ENCODE assay signal across 19 cellular contexts in genomic region chr19:23509686-23510450, GRCh38.
DNase-seq lines count a peak whose midpoint lies in the region; ATAC-seq, FAIRE-seq and TF ChIP-seq lines count a peak whose summit lies in the region.
"Had no signal": no experiment of that assay in that cellular context is flagged by ENCODE, and none has a peak within 500 bp of the region (broad histone marks: within the 10 kb centered on the region; RNA-seq: fewer than 3 reads in every experiment).

No MANE protein-coding gene starts in this region.

- H3K4me3 ChIP-seq in RWPE2 (ENCODE audit: severe bottlenecking) (no peak overlapping the region), gastroesophageal sphincter (no peak overlapping the region)
- H3K4me3 ChIP-seq: GM23338 had no signal

- DNase-seq in EL (peak; percentile 75), HTR-8/SVneo (ENCODE audit: insufficient read length, low spot score) (peak; percentile 41), RWPE2 (ENCODE audit: low spot score) (peak; percentile 85), kidney tubule cell (ENCODE audit: low spot score) (peak; percentile 75), NK-92 (lab: John Stamatoyannopoulos, UW; ENCODE audit: unreplicated experiment) (no peak), GM03348 (ENCODE audit: low spot score) (no peak)
- DNase-seq: CD8-positive, alpha-beta T cell; DMS79 treated with DMSO at 0.1 percent for 48 hours; GF-D8; IMR-90; Karpas-422; NCI-H1105 treated with DMSO at 0.1 percent for 48 hours; NCI-H1694 treated with DMSO at 0.1 percent for 48 hours; NCI-H2171 treated with DMSO at 0.1 percent for 48 hours; NCI-H748 treated with DMSO at 0.1 percent for 48 hours; SHP77 had no signal

- peak; percentile 91 for ATAC-seq in RWPE2 (ENCODE audit: low read depth)
- ATAC-seq in gastroesophageal sphincter = no peak
- ATAC-seq: CD8-positive, alpha-beta T cell; GM23338 had no signal

- 60 to 80% methylated on average over 2 to 3 of the region's 3 CpGs for WGBS in gastroesophageal sphincter (ENCODE audit: low coverage in 1 of 2), 2 donors

- H3K9me3 ChIP-seq in RWPE2 (ENCODE audit: severe bottlenecking) (no peaks in the 10 kb centered on the region), gastroesophageal sphincter (no peaks in the 10 kb centered on the region)

- no peak for TF ChIP-seq EP300 in gastroesophageal sphincter (IDR thresholded peaks at IDR 0.05)

- H3K4me1 ChIP-seq in RWPE2 (ENCODE audit: insufficient read depth, poor library complexity, severe bottlenecking) = peaks cover 16% of the 10 kb centered on the region
- no peaks in the 10 kb centered on the region for H3K4me1 ChIP-seq in gastroesophageal sphincter

- H3K27me3 ChIP-seq in RWPE2 (ENCODE audit: insufficient read depth, poor library complexity, severe bottlenecking) (no peaks in the 10 kb centered on the region), gastroesophageal sphincter (no peaks in the 10 kb centered on the region)

- no peak for FAIRE-seq in HTR-8/SVneo (lab: Jason Lieb, UNC)
- FAIRE-seq: GM12892 had no signal

- H3K27ac ChIP-seq in RWPE2 (ENCODE audit: poor library complexity, severe bottlenecking) = peak overlapping the region; percentile 62
- no peak overlapping the region for H3K27ac ChIP-seq in gastroesophageal sphincter

- TF ChIP-seq POLR2A in gastroesophageal sphincter (IDR thresholded peaks at IDR 0.05) = no peak

- TF ChIP-seq CTCF in RWPE2 (IDR thresholded peaks at IDR 0.05; ENCODE audit: poor library complexity, severe bottlenecking) (no peak), gastroesophageal sphincter (IDR thresholded peaks at IDR 0.05) (no peak)

- H3K36me3 ChIP-seq in RWPE2 (ENCODE audit: low read depth) (no peaks in the 10 kb centered on the region), gastroesophageal sphincter (no peaks in the 10 kb centered on the region)

Comparison
In these comparisons a context has a peak if more than half of its experiments do, and no peak if none do; other contexts are left out.
1. DNase-seq: peak in EL (single experiment), HTR-8/SVneo (single experiment), RWPE2 (single experiment) and kidney tubule cell (single experiment); none in NK-92 (single experiment) and GM03348 (single experiment).